Comparison of ENCODE assay signal across 2 cellular contexts in genomic region chr3:64145438-64145837, GRCh38.
TF ChIP-seq lines count a peak whose summit lies in the region.

No MANE protein-coding gene starts in this region.

TF ChIP-seq in WTC11, 78 proteins besides CTCF, POLR2A, EP300 and RAD21:
- 0 out of 2 replicates have a peak, but pooled peaks have one; percentile 15 for TF ChIP-seq ZNF121 (CRISPR knock-in tag; IDR thresholded peaks at IDR 0.05)
- no peak for TF ChIP-seq ZNF416 (CRISPR knock-in tag; IDR thresholded peaks at IDR 0.05)

TF ChIP-seq in H1, 55 proteins besides CTCF, POLR2A, EP300 and RAD21:
- TF ChIP-seq SP4 (IDR thresholded peaks at IDR 0.05; ENCODE audit: low read length) (no peak), RNF2 (IDR thresholded peaks at IDR 0.05; ENCODE audit: borderline replicate concordance, low read depth, low read length, missing control alignments, poor library complexity, severe bottlenecking) (no peak), TAF7 (optimal IDR thresholded peaks at IDR 0.05; ENCODE audit: borderline replicate concordance, low read depth, low read length) (no peak), CREB1 (IDR thresholded peaks at IDR 0.05) (no peak), CHD1 (IDR thresholded peaks at IDR 0.05; ENCODE audit: low read depth, low read length) (no peak), POLR2AphosphoS5 (IDR thresholded peaks at IDR 0.05; ENCODE audit: low read depth, low read length) (no peak), SP1 (IDR thresholded peaks at IDR 0.05; ENCODE audit: low read depth, low read length) (no peak), SIN3A (conservative IDR thresholded peaks at IDR 0.05 in 1 of 2, IDR thresholded peaks at IDR 0.05 in 1 of 2; ENCODE audit: low read depth in 1 of 2, low read length in 2 of 2) (no peak), HDAC6 (IDR thresholded peaks at IDR 0.05; ENCODE audit: low read depth, low read length) (no peak), KDM4A (IDR thresholded peaks at IDR 0.05; ENCODE audit: low read depth, low read length, severe bottlenecking) (no peak), EGR1 (IDR thresholded peaks at IDR 0.05; ENCODE audit: borderline replicate concordance, low read depth, low read length) (no peak)
